ENCODE assay signal across 10 cellular contexts in the genomic region with DNA sequence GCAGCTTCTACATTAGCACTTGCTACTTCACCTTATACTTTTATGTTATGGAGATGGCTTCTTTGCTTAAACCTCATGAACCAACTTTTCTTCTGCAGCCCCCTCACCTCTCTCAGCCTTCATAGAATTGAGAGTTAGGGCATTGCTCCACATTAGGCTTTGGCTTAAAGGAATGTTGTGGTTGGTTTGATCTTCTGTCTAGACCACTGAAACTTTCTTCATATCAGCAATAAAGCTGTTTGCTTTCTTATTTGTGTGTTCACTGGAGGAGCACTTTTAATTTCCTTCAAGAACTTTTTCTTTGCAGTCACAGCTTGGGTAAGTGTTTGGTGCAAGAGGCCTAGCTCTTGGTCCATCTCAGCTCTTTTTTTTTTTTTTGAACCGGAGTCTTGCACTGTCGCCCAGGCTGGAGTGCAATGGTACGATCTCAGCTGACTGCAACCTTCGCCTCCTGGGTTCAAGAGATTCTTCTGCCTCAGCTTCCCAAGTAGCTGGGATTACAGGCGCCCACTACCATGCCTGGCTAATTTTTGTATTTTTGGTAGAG. TPM values are rescaled to one million over a fixed set of nuclear protein-coding genes. Genes with fewer than 3 reads are reported as not detected.
DNase-seq lines count a peak whose midpoint lies in the region; ATAC-seq, FAIRE-seq and TF ChIP-seq lines count a peak whose summit lies in the region.
"Not testable (repeated sequence)": the region's sequence is repeated elsewhere in the genome, so short reads cannot be mapped to it uniquely, and the experiment has no call there.
"Had no signal": no experiment of that assay in that cellular context is flagged by ENCODE, and none has a peak within 500 bp of the region (broad histone marks: within the 10 kb centered on the region; RNA-seq: fewer than 3 reads in every experiment).

No MANE protein-coding gene starts in this region.

- not testable (repeated sequence) for H3K4me2 ChIP-seq in GM12878 (ENCODE audit: control insufficient read depth, insufficient read depth)
- H3K4me2 ChIP-seq in smooth muscle cell: peak overlapping the region; percentile 6

- not testable (repeated sequence) for H3K36me3 ChIP-seq in GM12878 (ENCODE audit: control insufficient read depth in 2 of 2, insufficient read depth in 2 of 2, low read length in 1 of 2); smooth muscle cell (ENCODE audit: low read depth)

- not testable (repeated sequence) for DNase-seq in CD4-positive, alpha-beta T cell; activated CD8-positive, alpha-beta memory T cell treated with anti-CD3 and anti-CD28 coated beads, Interleukin-2, amount 10 ng/mL, durations not matched to agents 7 days and 5 days; activated naive CD4-positive, alpha-beta T cell treated with anti-CD3 and anti-CD28 coated beads, Interleukin-2, amount 50 U/mL, for 72 hours (ENCODE audit: low spot score in 2 of 2); GM12878 (ENCODE audit: low read depth, low spot score); immature natural killer cell; naive B cell; smooth muscle cell (lab: John Stamatoyannopoulos, UW; ENCODE audit: unreplicated experiment)
- DNase-seq in MV-4-11 (lab: John Stamatoyannopoulos, UW): peak; percentile 12

- not testable (repeated sequence) for FAIRE-seq in GM12878 (lab: Jason Lieb, UNC)

- TF ChIP-seq RAD21 in GM12878 (IDR thresholded peaks at IDR 0.05; ENCODE audit: insufficient read depth, low read depth, low read length): not testable (repeated sequence)

- H3K27me3 ChIP-seq in CD4-positive, alpha-beta T cell (ENCODE audit: control insufficient read depth, insufficient read depth, low read length); GM12878 (replicated peaks in 1 of 2; ENCODE audit: control insufficient read depth in 2 of 2, insufficient read depth in 2 of 2, low read length in 1 of 2); smooth muscle cell (ENCODE audit: low read depth): not testable (repeated sequence)

- intact Hi-C loops in CD4-positive, alpha-beta T cell (cut with DNase I, micrococcal nuclease); GM12878 (cut with micrococcal nuclease; ENCODE audit: unreplicated experiment): not testable (repeated sequence)

- not testable (repeated sequence) for H3K4me3 ChIP-seq in GM12878, smooth muscle cell

- H3K4me3 Mint-ChIP-seq in CD4-positive, alpha-beta T cell; activated CD8-positive, alpha-beta memory T cell treated with anti-CD3 and anti-CD28 coated beads, Interleukin-2, amount 10 ng/mL, durations not matched to agents 7 days and 5 days; immature natural killer cell; naive B cell: not testable (repeated sequence)

- not testable (repeated sequence) for H3K9me3 Mint-ChIP-seq in CD4-positive, alpha-beta T cell; activated CD8-positive, alpha-beta memory T cell treated with anti-CD3 and anti-CD28 coated beads, Interleukin-2, amount 10 ng/mL, durations not matched to agents 7 days and 5 days (ENCODE audit: low read depth); activated naive CD4-positive, alpha-beta T cell treated with anti-CD3 and anti-CD28 coated beads, Interleukin-2, amount 50 U/mL, for 72 hours; immature natural killer cell; naive B cell

- CTCF ChIA-PET in CD4-positive, alpha-beta T cell (lab: Charles Lee): interaction anchor here (0.7 to 1.1 kb wide), 2 partner anchors 82 to 120 kb away, joined by 3 to 5 read pairs; no protein-coding TSS in a partner anchor
- CTCF ChIA-PET in activated CD8-positive, alpha-beta memory T cell treated with anti-CD3 and anti-CD28 coated beads, Interleukin-2, amount 10 ng/mL, durations not matched to agents 7 days and 5 days (lab: Charles Lee): interaction anchor here (0.6 to 1.1 kb wide), 5 partner anchors 17 to 147 kb away, joined by 3 read pairs; partner anchors contain the start of gene NFYC
- CTCF ChIA-PET in GM12878 (lab: Yijun Ruan, JAX): interaction anchor here (0.6 to 1.4 kb wide), 8 partner anchors 10 to 220 kb away, joined by 3 to 6 read pairs (median 3); no protein-coding TSS in a partner anchor

- peak overlapping the region; percentile 71 for H3K27ac Mint-ChIP-seq in CD4-positive, alpha-beta T cell
- H3K27ac Mint-ChIP-seq in activated CD8-positive, alpha-beta memory T cell treated with anti-CD3 and anti-CD28 coated beads, Interleukin-2, amount 10 ng/mL, durations not matched to agents 7 days and 5 days: peak overlapping the region; percentile 26
- H3K27ac Mint-ChIP-seq in activated naive CD4-positive, alpha-beta T cell treated with anti-CD3 and anti-CD28 coated beads, Interleukin-2, amount 50 U/mL, for 72 hours: peak overlapping the region; percentile 29 to 30
- H3K27ac Mint-ChIP-seq in immature natural killer cell (peak overlapping the region in 4 of 6 donors; percentile 38 to 74 (median 48)), naive B cell (peak overlapping the region in 4 of 6 donors; percentile 47 to 89 (median 68))

- BruUV-seq in GM12878 (replicated peaks; lab: Mats Ljungman, UMichigan): not testable (repeated sequence)

- H2AFZ ChIP-seq in GM12878 (ENCODE audit: control insufficient read depth, low read depth, low read length); smooth muscle cell (ENCODE audit: low read depth): not testable (repeated sequence)

- H3K27ac ChIP-seq in CD4-positive, alpha-beta T cell (ENCODE audit: low read depth, low read length); GM12878 (ENCODE audit: control insufficient read depth, insufficient read depth): not testable (repeated sequence)
- peak overlapping the region; percentile 4 for H3K27ac ChIP-seq in smooth muscle cell (ENCODE audit: low read depth)

- SMC1A ChIA-PET in GM12878 (lab: Charles Lee; ENCODE audit: uncharacterized antibody, unreplicated experiment): interaction anchor here (0.6 to 2.4 kb wide), 10 partner anchors 10 to 122 kb away, joined by 3 to 14 read pairs (median 5); partner anchors contain the start of gene NFYC

- not testable (repeated sequence) for H4K20me1 ChIP-seq in GM12878 (ENCODE audit: control insufficient read depth, insufficient read depth)
- peaks cover 86% of the 10 kb centered on the region for H4K20me1 ChIP-seq in smooth muscle cell (ENCODE audit: low read depth)

- in situ Hi-C loops in GM12878 (cut with MboI): not testable (repeated sequence)

- not testable (repeated sequence) for ATAC-seq in CD4-positive, alpha-beta T cell (ENCODE audit: poor library complexity); activated CD8-positive, alpha-beta memory T cell treated with anti-CD3 and anti-CD28 coated beads, Interleukin-2, amount 10 ng/mL, durations not matched to agents 7 days and 5 days; activated naive CD4-positive, alpha-beta T cell treated with anti-CD3 and anti-CD28 coated beads, Interleukin-2, amount 50 U/mL, for 72 hours; GM12878; naive B cell (ENCODE audit: low read depth in 2 of 2)

- H3K4me1 Mint-ChIP-seq in CD4-positive, alpha-beta T cell (ENCODE audit: low read depth): peaks cover 64% of the 10 kb centered on the region
- peaks cover 32% of the 10 kb centered on the region for H3K4me1 Mint-ChIP-seq in activated CD8-positive, alpha-beta memory T cell treated with anti-CD3 and anti-CD28 coated beads, Interleukin-2, amount 10 ng/mL, durations not matched to agents 7 days and 5 days
- H3K4me1 Mint-ChIP-seq in immature natural killer cell (peaks cover 51 to 68% of the 10 kb centered on the region in 2 donors), naive B cell (peaks cover 51 to 69% (median 66%) of the 10 kb centered on the region in 3 donors)

- not testable (repeated sequence) for TF ChIP-seq POLR2A in GM12878 (IDR thresholded peaks at IDR 0.05; ENCODE audit: low read depth, low read length)

- peaks cover 30% of the 10 kb centered on the region for H3K36me3 Mint-ChIP-seq in CD4-positive, alpha-beta T cell (ENCODE audit: low read depth)
- peaks cover 17% of the 10 kb centered on the region for H3K36me3 Mint-ChIP-seq in activated CD8-positive, alpha-beta memory T cell treated with anti-CD3 and anti-CD28 coated beads, Interleukin-2, amount 10 ng/mL, durations not matched to agents 7 days and 5 days
- not testable (repeated sequence) for H3K36me3 Mint-ChIP-seq in activated naive CD4-positive, alpha-beta T cell treated with anti-CD3 and anti-CD28 coated beads, Interleukin-2, amount 50 U/mL, for 72 hours; immature natural killer cell; naive B cell

- RAD21 ChIA-PET in GM12878 (lab: Charles Lee; ENCODE audit: unreplicated experiment): interaction anchor here (1.1 to 1.4 kb wide), 3 partner anchors 18 to 98 kb away, joined by 3 to 4 read pairs (median 3); partner anchors contain the start of gene NFYC

- not testable (repeated sequence) for TF ChIP-seq CTCF in CD4-positive, alpha-beta T cell (IDR thresholded peaks at IDR 0.05); GM12878 (IDR thresholded peaks at IDR 0.05 in 2 of 3, conservative IDR thresholded peaks at IDR 0.05 in 1 of 3; ENCODE audit: control insufficient read depth in 2 of 3, extremely low read depth in 1 of 3, insufficient read depth in 1 of 3, low read depth in 3 of 3, low read length in 3 of 3); smooth muscle cell (IDR thresholded peaks at IDR 0.05; ENCODE audit: borderline replicate concordance, insufficient read depth, poor library complexity, severe bottlenecking)

- 100% methylated on average over 4 of the region's 5 CpGs for WGBS in GM12878 (ENCODE audit: insufficient coverage, insufficient replicate concordance, low lambda C conversion rate, missing lambda C conversion rate)
- 93% methylated on average over 5 of the region's 5 CpGs for WGBS in smooth muscle cell (ENCODE audit: low lambda C conversion rate)

- H3K9me3 ChIP-seq in CD4-positive, alpha-beta T cell (ENCODE audit: control insufficient read depth, low read length); GM12878 (replicated peaks; ENCODE audit: control insufficient read depth, insufficient read depth, low read length); smooth muscle cell (replicated peaks; ENCODE audit: low read depth): not testable (repeated sequence)

- not testable (repeated sequence) for H3K27me3 Mint-ChIP-seq in CD4-positive, alpha-beta T cell; activated CD8-positive, alpha-beta memory T cell treated with anti-CD3 and anti-CD28 coated beads, Interleukin-2, amount 10 ng/mL, durations not matched to agents 7 days and 5 days; immature natural killer cell (ENCODE audit: low read depth in 3 of 3); naive B cell

- TF ChIP-seq EP300 in GM12878 (IDR thresholded peaks at IDR 0.05; ENCODE audit: borderline replicate concordance in 1 of 2, control insufficient read depth in 1 of 2, low read depth in 2 of 2, low read length in 2 of 2): not testable (repeated sequence)

- H3K79me2 ChIP-seq in GM12878 (ENCODE audit: control insufficient read depth, insufficient read depth, low read length) (peaks cover 63% of the 10 kb centered on the region), smooth muscle cell (ENCODE audit: low read depth) (peaks cover 38% of the 10 kb centered on the region)

- POLR2A ChIA-PET in CD4-positive, alpha-beta T cell (lab: Charles Lee): interaction anchor here (0.6 to 1.5 kb wide), 2 partner anchors 38 to 46 kb away, joined by 3 to 11 read pairs; partner anchors contain the start of gene NFYC
- POLR2A ChIA-PET in GM12878 (lab: Charles Lee): interaction anchor here (0.6 to 1.2 kb wide), 5 partner anchors 9 to 323 kb away, joined by 3 to 4 read pairs (median 3); no protein-coding TSS in a partner anchor

- H3K9ac ChIP-seq in GM12878 (ENCODE audit: control insufficient read depth, insufficient read depth, low read length); smooth muscle cell (ENCODE audit: low read depth): not testable (repeated sequence)

- H3F3A ChIP-seq in smooth muscle cell (ENCODE audit: low read depth): not testable (repeated sequence)

- H3K4me1 ChIP-seq in GM12878 (ENCODE audit: control insufficient read depth, insufficient read depth, low read length); smooth muscle cell (ENCODE audit: low read depth): not testable (repeated sequence)

RNA-seq across cellular contexts. Expression of gene NFYC, which starts 37.9 kb away (rescaled TPM):
- 10 to 100 TPM; 28.6 to 35.2 TPM for total RNA-seq in CD4-positive, alpha-beta T cell
- total RNA-seq in activated CD8-positive, alpha-beta memory T cell treated with anti-CD3 and anti-CD28 coated beads, Interleukin-2, amount 10 ng/mL, durations not matched to agents 7 days and 5 days: 10 to 100 TPM; 71.1 to 91.2 TPM
- 10 to 100 TPM; 58.9 to 62.5 TPM for total RNA-seq in activated naive CD4-positive, alpha-beta T cell treated with anti-CD3 and anti-CD28 coated beads, Interleukin-2, amount 50 U/mL, for 72 hours
- 74.6 and 83.3 TPM in 2 replicates for total RNA-seq in GM12878 (2013; cell fraction: nucleolus; rRNA removed)
- total RNA-seq in GM12878 (2014; rRNA removed) (43.1 and 49.0 TPM in 2 replicates), GM12878 (2014; rRNA removed; fragmentation: Illumina TruSeq; extraction: Trizol) (24.2 and 26.0 TPM in 2 replicates), GM12878 (2021) (55.0 and 66.6 TPM in 2 replicates), smooth muscle cell (18.1 and 18.4 TPM in 2 replicates)
- polyA plus RNA-seq in GM12878 (2011; ENCODE audit: low read depth): 26.9 TPM
- polyA plus RNA-seq in GM12878 (2011; rRNA removed) (57.7 and 84.2 TPM in 2 replicates), GM12878 (2014; fragmentation: Illumina TruSeq; extraction: Trizol) (52.5 and 69.7 TPM in 2 replicates), GM12878 (2014; fragmentation: Nextera tagmentation; extraction: Ambion mirVana) (1 to 10 TPM; 4.3 to 6.9 TPM), GM12878 (2014; rRNA removed) (64.2 and 78.5 TPM in 2 replicates), GM12878 (2016; fragmentation: Nextera tagmentation; extraction: Ambion mirVana) (10 to 100 TPM; 64.1 to 70.1 TPM), immature natural killer cell (10 to 100 TPM; 33.8 to 66.0 (median 53.4) TPM), naive B cell (ENCODE audit: low read depth in 6 of 6) (10 to 100 TPM; 60.3 to 95.4 (median 73.0) TPM), smooth muscle cell (28.6 and 35.3 TPM in 2 replicates)
- polyA plus RNA-seq in GM12878 (2011; cell fraction: cytosol; rRNA removed): 88.5 and 135 TPM in 2 replicates
- polyA plus RNA-seq in GM12878 (2011; cell fraction: nucleus; rRNA removed): 125 and 128 TPM in 2 replicates
- 39.3 and 46.7 TPM in 2 replicates for polyA plus RNA-seq in GM12878 (2012)
- polyA minus RNA-seq in GM12878 (2011; rRNA and poly(A)+ RNA removed): 119 and 120 TPM in 2 replicates
- polyA minus RNA-seq in GM12878 (2011; cell fraction: cytosol; rRNA and poly(A)+ RNA removed): 33.4 and 50.1 TPM in 2 replicates
- 59.2 and 107 TPM in 2 replicates for polyA minus RNA-seq in GM12878 (2011; cell fraction: nucleus; rRNA and poly(A)+ RNA removed)

RNA-seq across cellular contexts. Expression of gene KCNQ4, which starts 54.2 kb away (rescaled TPM):
- total RNA-seq in CD4-positive, alpha-beta T cell: under 1 TPM; 0.25 to 0.30 TPM
- under 1 TPM; 0.12 to 0.44 TPM for total RNA-seq in activated CD8-positive, alpha-beta memory T cell treated with anti-CD3 and anti-CD28 coated beads, Interleukin-2, amount 10 ng/mL, durations not matched to agents 7 days and 5 days
- total RNA-seq in activated naive CD4-positive, alpha-beta T cell treated with anti-CD3 and anti-CD28 coated beads, Interleukin-2, amount 50 U/mL, for 72 hours: 1 to 10 TPM in 1 of 2 donors, under 1 TPM in 1; 0.73 to 1.5 TPM
- total RNA-seq in GM12878 (2013; cell fraction: nucleolus; rRNA removed): 6.3 and 8.8 TPM in 2 replicates
- under 0.01 and 0.11 TPM in 2 replicates for total RNA-seq in GM12878 (2014; rRNA removed)
- total RNA-seq in GM12878 (2014; rRNA removed; fragmentation: Illumina TruSeq; extraction: Trizol): 0.04 and 0.05 TPM in 2 replicates
- total RNA-seq in GM12878 (2021): 0.18 and 0.21 TPM in 2 replicates
- 0.17 TPM for polyA plus RNA-seq in GM12878 (2011; ENCODE audit: low read depth)
- polyA plus RNA-seq in GM12878 (2011; rRNA removed): 0.03 and 0.04 TPM in 2 replicates
- polyA plus RNA-seq in GM12878 (2011; cell fraction: cytosol; rRNA removed): 0.03 and 0.08 TPM in 2 replicates
- 0.43 and 0.51 TPM in 2 replicates for polyA plus RNA-seq in GM12878 (2011; cell fraction: nucleus; rRNA removed)
- polyA plus RNA-seq in GM12878 (2012): 0.28 and 0.51 TPM in 2 replicates
- 0.08 and 0.13 TPM in 2 replicates for polyA plus RNA-seq in GM12878 (2014; fragmentation: Illumina TruSeq; extraction: Trizol)
- not detected for polyA plus RNA-seq in GM12878 (2014; fragmentation: Nextera tagmentation; extraction: Ambion mirVana)
- 0.10 and 0.30 TPM in 2 replicates for polyA plus RNA-seq in GM12878 (2014; rRNA removed)
- under 1 TPM; 0.05 to 0.07 TPM for polyA plus RNA-seq in GM12878 (2016; fragmentation: Nextera tagmentation; extraction: Ambion mirVana)
- 0.05 TPM in 1 of 2 replicates, not detected in the other for polyA minus RNA-seq in GM12878 (2011; rRNA and poly(A)+ RNA removed)
- not detected in 2 replicates for polyA minus RNA-seq in GM12878 (2011; cell fraction: cytosol; rRNA and poly(A)+ RNA removed)
- polyA minus RNA-seq in GM12878 (2011; cell fraction: nucleus; rRNA and poly(A)+ RNA removed): 0.12 and 0.19 TPM in 2 replicates
- polyA plus RNA-seq in immature natural killer cell: not detected
- under 1 TPM in 1 of 6 donors, not detected in 5; 0.11 TPM for polyA plus RNA-seq in naive B cell (ENCODE audit: low read depth in 6 of 6)
- total RNA-seq in smooth muscle cell: 0.63 TPM in 1 of 2 replicates, not detected in the other
- 0.06 and 0.17 TPM in 2 replicates for polyA plus RNA-seq in smooth muscle cell
- total RNA-seq: H4, MCF 10A had no signal
